ENCODE assay signal across 13 cellular contexts in genomic region chr7:92761391-92762098, GRCh38.
DNase-seq lines count a peak whose midpoint lies in the region; ATAC-seq, FAIRE-seq and TF ChIP-seq lines count a peak whose summit lies in the region.
"Had no signal": no experiment of that assay in that cellular context is flagged by ENCODE, and none has a peak within 500 bp of the region (broad histone marks: within the 10 kb centered on the region; RNA-seq: fewer than 3 reads in every experiment).

No MANE protein-coding gene starts in this region.

- H3K36me3 Mint-ChIP-seq in endodermal cell (ENCODE audit: low read depth), result no peaks in the 10 kb centered on the region
- peaks cover 11% of the 10 kb centered on the region for H3K36me3 Mint-ChIP-seq in osteocyte (ENCODE audit: unreplicated experiment)

- ATAC-seq in activated CD4-positive, CD25-positive, alpha-beta regulatory T cell treated with anti-CD3 and anti-CD28 coated beads, Interleukin-2, amount 50 U/mL, for 24 hours, result no peak
- ATAC-seq in HG02798 (IDR thresholded peaks at IDR 0.05; ENCODE audit: poor library complexity, unreplicated experiment), result no peak

- H3K27me3 Mint-ChIP-seq in endodermal cell (ENCODE audit: insufficient read depth) (no peaks in the 10 kb centered on the region), osteocyte (ENCODE audit: unreplicated experiment) (no peaks in the 10 kb centered on the region)
- H3K27me3 Mint-ChIP-seq: CD4-positive, CD25-positive, alpha-beta regulatory T cell had no signal

- no peak overlapping the region for H3K4me3 ChIP-seq in endodermal cell (ENCODE audit: low read length)

- no peaks in the 10 kb centered on the region for H3K27me3 ChIP-seq in endodermal cell (ENCODE audit: control insufficient read depth, insufficient read depth, low read length, poor library complexity, severe bottlenecking)

- H3K4me1 ChIP-seq in endodermal cell (ENCODE audit: control insufficient read depth, insufficient read depth, low read length), result peaks cover 14% of the 10 kb centered on the region

- H3K4me3 Mint-ChIP-seq in endodermal cell (no peak overlapping the region), osteocyte (ENCODE audit: unreplicated experiment) (no peak overlapping the region)
- H3K4me3 Mint-ChIP-seq: CD4-positive, CD25-positive, alpha-beta regulatory T cell had no signal

- H3K9me3 Mint-ChIP-seq in endodermal cell (no peaks in the 10 kb centered on the region), osteocyte (ENCODE audit: unreplicated experiment) (no peaks in the 10 kb centered on the region)
- H3K9me3 Mint-ChIP-seq: CD4-positive, CD25-positive, alpha-beta regulatory T cell had no signal

- TF ChIP-seq CTCF in endodermal cell (conservative IDR thresholded peaks at IDR 0.05) (no peak), osteocyte (IDR thresholded peaks at IDR 0.05) (no peak)

- DNase-seq in EH (ENCODE audit: low read depth) (peak; percentile 44), RCC 7860 (ENCODE audit: low spot score) (no peak), endodermal cell (no peak), osteocyte (ENCODE audit: extremely low spot score, unreplicated experiment) (no peak)
- DNase-seq in stimulated activated CD4-positive, alpha-beta T cell treated with anti-CD3 and anti-CD28 coated beads, Interleukin-2, amount 100 ng/mL, for 24 hours, result no peak
- DNase-seq in activated CD4-positive, CD25-positive, alpha-beta regulatory T cell treated with anti-CD3 and anti-CD28 coated beads, Interleukin-2, amount 50 U/mL, for 72 hours, result no peak
- DNase-seq: activated T-cell treated with anti-CD3 and anti-CD28 coated beads, Interleukin-2, amount 50 U/mL, for 48 hours; CD4-positive, CD25-positive, alpha-beta regulatory T cell; effector CD4-positive, alpha-beta T cell; NCI-H226; stimulated activated naive CD4-positive, alpha-beta T cell had no signal

- H3K27ac Mint-ChIP-seq in endodermal cell (no peak overlapping the region), osteocyte (ENCODE audit: unreplicated experiment) (peak overlapping the region; percentile 80)

- H3K4me1 Mint-ChIP-seq in endodermal cell, result peaks cover 36% of the 10 kb centered on the region
- peaks cover 67% of the 10 kb centered on the region for H3K4me1 Mint-ChIP-seq in osteocyte (ENCODE audit: unreplicated experiment)

- H3K9ac ChIP-seq in endodermal cell (ENCODE audit: extremely low read depth, low read length, poor library complexity, severe bottlenecking), result no peak overlapping the region

- H3K27ac ChIP-seq in endodermal cell (ENCODE audit: low read depth, low read length), result peak overlapping the region; percentile 26

- H3K36me3 ChIP-seq in endodermal cell (ENCODE audit: control insufficient read depth, insufficient read depth, low read length), result no peaks in the 10 kb centered on the region

- peak; percentile 14 for FAIRE-seq in RCC 7860 (lab: Jason Lieb, UNC)

- no peaks in the 10 kb centered on the region for H3K9me3 ChIP-seq in endodermal cell (ENCODE audit: control insufficient read depth, low read length)
